ENCODE assay signal across 12 cellular contexts in the genomic region with DNA sequence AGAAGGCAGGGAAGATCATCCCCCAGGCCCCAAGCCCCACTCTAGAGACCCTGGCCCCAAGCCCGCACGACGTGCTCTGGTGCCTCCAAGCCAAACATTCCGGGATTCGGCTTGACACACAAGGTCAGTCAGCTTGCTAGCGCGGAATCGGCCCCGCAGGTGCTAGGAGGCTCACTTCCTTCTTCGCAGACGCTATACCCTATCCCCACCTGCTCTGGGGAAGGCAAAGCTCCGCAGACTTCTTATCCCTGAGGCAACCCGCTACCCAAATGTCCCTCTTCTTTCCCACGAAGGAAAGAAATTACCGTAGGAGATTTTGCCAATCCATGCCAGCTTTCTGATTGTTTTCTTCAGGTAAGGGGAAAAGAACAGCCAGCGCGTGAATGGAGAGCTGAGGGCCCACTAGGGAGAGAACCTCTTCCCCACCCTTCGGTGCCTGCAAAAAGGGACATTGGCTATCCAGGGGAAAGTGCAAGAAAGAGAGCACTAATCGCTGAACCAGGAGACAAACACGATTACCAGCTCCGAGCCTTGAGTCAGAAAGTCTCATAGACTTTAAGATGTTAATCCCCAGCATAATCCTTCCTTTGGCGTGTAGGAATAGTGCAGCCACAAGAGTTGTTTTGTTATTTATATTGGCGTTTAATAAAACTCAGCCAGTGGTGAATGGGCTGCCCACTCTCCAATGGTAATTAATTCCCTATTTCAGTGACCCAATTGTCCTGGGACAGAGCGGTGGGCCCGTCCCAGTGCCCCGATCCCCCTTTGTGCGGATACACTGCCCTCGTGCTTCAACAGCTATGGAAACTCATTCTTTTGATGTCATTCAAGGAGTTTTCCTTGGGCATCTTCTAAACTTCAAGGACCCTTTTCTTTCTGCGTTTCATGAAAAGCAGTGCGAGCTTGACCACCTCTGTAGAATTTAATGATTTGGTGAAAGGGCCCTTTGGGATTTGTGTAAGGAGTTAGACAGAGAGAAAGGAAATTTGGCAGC. TPM values are rescaled to one million over a fixed set of nuclear protein-coding genes. Genes with fewer than 3 reads are reported as not detected.
A peak's percentile ranks its signal among the peaks of the same experiment; 100 is the strongest.
DNase-seq lines count a peak whose midpoint lies in the region; ATAC-seq, FAIRE-seq and TF ChIP-seq lines count a peak whose summit lies in the region.
"Had no signal": no experiment of that assay in that cellular context is flagged by ENCODE, and none has a peak within 500 bp of the region (broad histone marks: within the 10 kb centered on the region; RNA-seq: fewer than 3 reads in every experiment).

No MANE protein-coding gene starts in this region.

- H2AFZ ChIP-seq in GM23338 = peak overlapping the region; percentile 88

- H3K79me2 ChIP-seq in GM23338 (replicated peaks; ENCODE audit: insufficient read depth) = no peaks in the 10 kb centered on the region

- H3K4me2 ChIP-seq in GM23338 = peak overlapping the region; percentile 86

- H3K36me3 Mint-ChIP-seq in GM23338 (ENCODE audit: low read depth) = no peaks in the 10 kb centered on the region; the same call in 2 of the 3 replicates
- no peaks in the 10 kb centered on the region for H3K36me3 Mint-ChIP-seq in activated T-helper 2 cell treated with anti-CD3 and anti-CD28 coated beads, Interferon-gamma antibody, Interleukin-2, Interleukin-4, amounts not matched to agents 10 μg/mL and 5 μg/mL and 100 μg/mL, durations not matched to agents 14 hours and 24 hours and 36 hours (ENCODE audit: low read depth)
- peaks cover 3 to 27% (median 11%) of the 10 kb centered on the region in 3 donors for H3K36me3 Mint-ChIP-seq in naive thymus-derived CD8-positive, alpha-beta T cell

- peaks cover 44% of the 10 kb centered on the region for H3K4me1 Mint-ChIP-seq in GM23338
- H3K4me1 Mint-ChIP-seq in activated T-helper 2 cell treated with anti-CD3 and anti-CD28 coated beads, Interferon-gamma antibody, Interleukin-2, Interleukin-4, amounts not matched to agents 10 μg/mL and 5 μg/mL and 100 μg/mL, durations not matched to agents 14 hours and 24 hours and 36 hours (ENCODE audit: low read depth) = peaks cover 39% of the 10 kb centered on the region
- H3K4me1 Mint-ChIP-seq in naive thymus-derived CD8-positive, alpha-beta T cell = peaks cover 20 to 60% (median 48%) of the 10 kb centered on the region in 4 donors

- ATAC-seq in GM23338 = peak; percentile 13
- ATAC-seq in naive thymus-derived CD8-positive, alpha-beta T cell = no peak
- ATAC-seq in lower lobe of right lung = no peak

- POLR2A ChIA-PET in naive thymus-derived CD8-positive, alpha-beta T cell (lab: Charles Lee) = interaction anchor here (0.7 kb wide), 1 partner anchor 9 kb away, joined by 3 read pairs; no protein-coding TSS in a partner anchor

- DNase-seq in GM12891 (ENCODE audit: insufficient read length, low spot score) (no peak), GM23338 (ENCODE audit: low spot score) (peak; percentile 34), lower lobe of right lung (no peak), right atrium auricular region (ENCODE audit: low spot score) (no peak), DMS79 (lab: John Stamatoyannopoulos, UW) (no peak), NCI-H2029 (lab: John Stamatoyannopoulos, UW) (no peak)
- no peak for DNase-seq in activated T-helper 2 cell treated with anti-CD3 and anti-CD28 coated beads, Interferon-gamma antibody, Interleukin-2, Interleukin-4, amounts not matched to agents 10 μg/mL and 5 μg/mL and 100 μg/mL, durations not matched to agents 14 hours and 24 hours and 36 hours (ENCODE audit: low spot score)
- no peak for DNase-seq in naive thymus-derived CD8-positive, alpha-beta T cell
- DNase-seq: NCI-H1694 treated with DMSO at 0.1 percent for 48 hours had no signal

- H3K27ac ChIP-seq in GM23338 (ENCODE audit: low read depth) = no peak overlapping the region
- no peak overlapping the region for H3K27ac ChIP-seq in lower lobe of right lung
- no peak overlapping the region for H3K27ac ChIP-seq in right atrium auricular region
- H3K27ac ChIP-seq: suprapubic skin had no signal

- H3K27ac Mint-ChIP-seq in GM23338 = no peak overlapping the region
- no peak overlapping the region for H3K27ac Mint-ChIP-seq in activated T-helper 2 cell treated with anti-CD3 and anti-CD28 coated beads, Interferon-gamma antibody, Interleukin-2, Interleukin-4, amounts not matched to agents 10 μg/mL and 5 μg/mL and 100 μg/mL, durations not matched to agents 14 hours and 24 hours and 36 hours
- peak overlapping the region in 1 of 10 donors; percentile 45 for H3K27ac Mint-ChIP-seq in naive thymus-derived CD8-positive, alpha-beta T cell

- H3K36me3 ChIP-seq in GM23338 (ENCODE audit: insufficient read depth) (no peaks in the 10 kb centered on the region; the same call in 1 of the 2 replicates), lower lobe of right lung (no peaks in the 10 kb centered on the region), right atrium auricular region (no peaks in the 10 kb centered on the region)
- H3K36me3 ChIP-seq: suprapubic skin had no signal

- no peaks in the 10 kb centered on the region for H3K9me3 ChIP-seq in lower lobe of right lung
- H3K9me3 ChIP-seq in right atrium auricular region = no peaks in the 10 kb centered on the region
- H3K9me3 ChIP-seq: suprapubic skin had no signal

- H3K4me1 ChIP-seq in GM23338 (ENCODE audit: insufficient read depth) (peaks cover 67% of the 10 kb centered on the region), lower lobe of right lung (peaks cover 29% of the 10 kb centered on the region), right atrium auricular region (peaks cover 0 to 39% of the 10 kb centered on the region in 2 donors)

- peaks cover 97% of the 10 kb centered on the region for H3K27me3 ChIP-seq in GM23338 (ENCODE audit: insufficient read depth)
- H3K27me3 ChIP-seq in lower lobe of right lung (ENCODE audit: low read depth) = peaks cover 89% of the 10 kb centered on the region
- H3K27me3 ChIP-seq in right atrium auricular region = peaks cover 62 to 76% of the 10 kb centered on the region in 2 donors

- peaks cover 54% of the 10 kb centered on the region for H3F3A ChIP-seq in GM23338 (replicated peaks; ENCODE audit: low read depth)

- no peak for FAIRE-seq in GM12891 (lab: Jason Lieb, UNC)
- FAIRE-seq: frontal cortex had no signal

- peaks cover 84% of the 10 kb centered on the region for H3K27me3 Mint-ChIP-seq in GM23338 (ENCODE audit: insufficient read depth, low read depth, poor library complexity)
- H3K27me3 Mint-ChIP-seq in activated T-helper 2 cell treated with anti-CD3 and anti-CD28 coated beads, Interferon-gamma antibody, Interleukin-2, Interleukin-4, amounts not matched to agents 10 μg/mL and 5 μg/mL and 100 μg/mL, durations not matched to agents 14 hours and 24 hours and 36 hours (ENCODE audit: low read depth) = peaks cover 86% of the 10 kb centered on the region
- H3K27me3 Mint-ChIP-seq in naive thymus-derived CD8-positive, alpha-beta T cell = peaks cover 58 to 75% (median 72%) of the 10 kb centered on the region in 5 donors

- TF ChIP-seq CTCF in GM23338 (conservative IDR thresholded peaks at IDR 0.05; ENCODE audit: low read depth in 2 of 2) = no peak
- TF ChIP-seq CTCF in lower lobe of right lung (IDR thresholded peaks at IDR 0.05) = no peak
- TF ChIP-seq CTCF in right atrium auricular region (IDR thresholded peaks at IDR 0.05) = no peak

- intact Hi-C loops in activated T-helper 2 cell treated with anti-CD3 and anti-CD28 coated beads, Interferon-gamma antibody, Interleukin-2, Interleukin-4, amounts not matched to agents 10 μg/mL and 5 μg/mL and 100 μg/mL, durations not matched to agents 14 hours and 24 hours and 36 hours (cut with micrococcal nuclease) = loop anchor here (5.0 to 10.0 kb wide), 2 partner anchors 243 to 424 kb away; no protein-coding TSS in a partner anchor
- intact Hi-C loops in lower lobe of right lung (cut with DNase I) = loop anchor here (10.0 kb wide), 1 partner anchor 197 kb away; no protein-coding TSS in a partner anchor

- no peak for TF ChIP-seq POLR2A in GM12891 (IDR thresholded peaks at IDR 0.05; ENCODE audit: low read depth, low read length)

- H4K20me1 ChIP-seq in GM23338 (replicated peaks; ENCODE audit: insufficient read depth) = peaks cover 31% of the 10 kb centered on the region

- no peaks in the 10 kb centered on the region for H3K9me2 ChIP-seq in GM23338 (ENCODE audit: insufficient read depth)

- H3K4me3 Mint-ChIP-seq in GM23338 = peak overlapping the region; percentile 77
- H3K4me3 Mint-ChIP-seq in activated T-helper 2 cell treated with anti-CD3 and anti-CD28 coated beads, Interferon-gamma antibody, Interleukin-2, Interleukin-4, amounts not matched to agents 10 μg/mL and 5 μg/mL and 100 μg/mL, durations not matched to agents 14 hours and 24 hours and 36 hours (ENCODE audit: low read depth) = peak overlapping the region; percentile 53
- H3K4me3 Mint-ChIP-seq in naive thymus-derived CD8-positive, alpha-beta T cell = peak overlapping the region in 9 of 10 donors; percentile 12 to 60 (median 37)

- peaks cover 3% of the 10 kb centered on the region; the same call in 1 of the 3 replicates for H3K9me3 Mint-ChIP-seq in GM23338
- H3K9me3 Mint-ChIP-seq in activated T-helper 2 cell treated with anti-CD3 and anti-CD28 coated beads, Interferon-gamma antibody, Interleukin-2, Interleukin-4, amounts not matched to agents 10 μg/mL and 5 μg/mL and 100 μg/mL, durations not matched to agents 14 hours and 24 hours and 36 hours = no peaks in the 10 kb centered on the region
- peaks cover 0 to 22% (median 5%) of the 10 kb centered on the region in 9 donors for H3K9me3 Mint-ChIP-seq in naive thymus-derived CD8-positive, alpha-beta T cell
- H3K9me3 Mint-ChIP-seq: central memory CD8-positive, alpha-beta T cell had no signal

- H3K4me3 ChIP-seq in GM23338 (peak overlapping the region; percentile 57), lower lobe of right lung (no peak overlapping the region), right atrium auricular region (no peak overlapping the region)
- H3K4me3 ChIP-seq: suprapubic skin had no signal

TF ChIP-seq in GM12891, 5 proteins besides CTCF, POLR2A, EP300 and RAD21 (continues in another document):
- TF ChIP-seq TAF1 (IDR thresholded peaks at IDR 0.05; ENCODE audit: low read depth, low read length) (no peak), PAX5 (IDR thresholded peaks at IDR 0.05; ENCODE audit: insufficient read depth, low read length, severe bottlenecking) (no peak), POLR2AphosphoS5 (IDR thresholded peaks at IDR 0.05; ENCODE audit: low read depth, low read length) (no peak)

TF ChIP-seq in GM23338, 12 proteins besides CTCF, POLR2A, EP300 and RAD21 (continues in another document):
- TF ChIP-seq EZH2phosphoT487 (IDR thresholded peaks at IDR 0.05; ENCODE audit: unreplicated experiment) (peak; percentile 25), EZH2 (IDR thresholded peaks at IDR 0.05; ENCODE audit: low read depth, unreplicated experiment) (peak; percentile 87)

RNA-seq across cellular contexts. Expression of gene NEUROG2, which starts 5.4 kb away (rescaled TPM):
- polyA plus RNA-seq in GM12891 (2012; ENCODE audit: low read depth, missing spikeins) = 1.7 TPM
- total RNA-seq in GM23338 (2014; rRNA removed; shearing (Covaris generic)) = not detected in 2 replicates
- polyA plus RNA-seq in GM23338 (2016; fragmentation: Nextera tagmentation; extraction: Ambion mirVana) = not detected in 2 replicates
- not detected in 2 replicates for total RNA-seq in activated T-helper 2 cell treated with anti-CD3 and anti-CD28 coated beads, Interferon-gamma antibody, Interleukin-2, Interleukin-4, amounts not matched to agents 10 μg/mL and 5 μg/mL and 100 μg/mL, durations not matched to agents 14 hours and 24 hours and 36 hours
- not detected for total RNA-seq in naive thymus-derived CD8-positive, alpha-beta T cell
- polyA plus RNA-seq in naive thymus-derived CD8-positive, alpha-beta T cell = not detected
- not detected for total RNA-seq in lower lobe of right lung
- not detected for total RNA-seq in right atrium auricular region
- total RNA-seq: suprapubic skin had no signal
